In the genomic region with DNA sequence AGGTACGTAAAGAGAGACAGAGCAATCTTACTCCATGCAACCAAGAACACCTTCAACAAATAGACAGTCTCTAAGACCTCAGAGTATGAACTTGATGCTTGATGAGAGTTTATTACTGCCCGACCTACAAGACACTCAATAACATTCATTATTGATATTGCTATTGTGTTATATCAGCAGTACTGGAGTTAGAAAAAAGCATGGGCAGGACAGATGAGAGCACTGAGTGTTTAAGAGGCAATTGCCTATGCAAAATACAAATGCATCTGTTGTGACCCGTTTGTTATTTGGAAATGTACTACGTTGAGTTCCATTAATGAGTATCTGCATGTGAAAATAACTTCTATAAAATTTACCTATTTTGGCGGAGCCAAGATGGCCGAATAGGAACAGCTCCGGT, we compare ENCODE assay signal across 1 cellular context.
TF ChIP-seq lines count a peak whose summit lies in the region.

No MANE protein-coding gene starts in this region.

TF ChIP-seq in H1, 55 proteins besides CTCF, POLR2A, EP300 and RAD21:
- TF ChIP-seq, protein P1, sequence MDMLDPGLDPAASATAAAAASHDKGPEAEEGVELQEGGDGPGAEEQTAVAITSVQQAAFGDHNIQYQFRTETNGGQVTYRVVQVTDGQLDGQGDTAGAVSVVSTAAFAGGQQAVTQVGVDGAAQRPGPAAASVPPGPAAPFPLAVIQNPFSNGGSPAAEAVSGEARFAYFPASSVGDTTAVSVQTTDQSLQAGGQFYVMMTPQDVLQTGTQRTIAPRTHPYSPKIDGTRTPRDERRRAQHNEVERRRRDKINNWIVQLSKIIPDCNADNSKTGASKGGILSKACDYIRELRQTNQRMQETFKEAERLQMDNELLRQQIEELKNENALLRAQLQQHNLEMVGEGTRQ (IDR thresholded peaks at IDR 0.05; ENCODE audit: low read length), result no peak
- TF ChIP-seq, protein P2, sequence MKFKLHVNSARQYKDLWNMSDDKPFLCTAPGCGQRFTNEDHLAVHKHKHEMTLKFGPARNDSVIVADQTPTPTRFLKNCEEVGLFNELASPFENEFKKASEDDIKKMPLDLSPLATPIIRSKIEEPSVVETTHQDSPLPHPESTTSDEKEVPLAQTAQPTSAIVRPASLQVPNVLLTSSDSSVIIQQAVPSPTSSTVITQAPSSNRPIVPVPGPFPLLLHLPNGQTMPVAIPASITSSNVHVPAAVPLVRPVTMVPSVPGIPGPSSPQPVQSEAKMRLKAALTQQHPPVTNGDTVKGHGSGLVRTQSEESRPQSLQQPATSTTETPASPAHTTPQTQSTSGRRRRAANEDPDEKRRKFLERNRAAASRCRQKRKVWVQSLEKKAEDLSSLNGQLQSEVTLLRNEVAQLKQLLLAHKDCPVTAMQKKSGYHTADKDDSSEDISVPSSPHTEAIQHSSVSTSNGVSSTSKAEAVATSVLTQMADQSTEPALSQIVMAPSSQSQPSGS (IDR thresholded peaks at IDR 0.05; ENCODE audit: low read length), result no peak
- no peak for TF ChIP-seq HDAC6 (IDR thresholded peaks at IDR 0.05; ENCODE audit: low read depth, low read length)
- no peak for TF ChIP-seq RXRA (IDR thresholded peaks at IDR 0.05; ENCODE audit: insufficient read depth, low read depth, low read length)
- TF ChIP-seq POU5F1 (IDR thresholded peaks at IDR 0.05; ENCODE audit: low read depth, low read length), result no peak
- no peak for TF ChIP-seq CTBP2 (IDR thresholded peaks at IDR 0.05; ENCODE audit: borderline replicate concordance, insufficient read depth, insufficient read length, low read length)
- no peak for TF ChIP-seq RBBP5 (IDR thresholded peaks at IDR 0.05; ENCODE audit: borderline replicate concordance, low read depth, low read length)
- TF ChIP-seq CHD2 (IDR thresholded peaks at IDR 0.05; ENCODE audit: low read length), result no peak
- no peak for TF ChIP-seq NRF1 (IDR thresholded peaks at IDR 0.05; ENCODE audit: low read depth, low read length)
- no peak for TF ChIP-seq SAP30 (IDR thresholded peaks at IDR 0.05; ENCODE audit: insufficient read depth, insufficient replicate concordance, low read length)
- TF ChIP-seq, protein P3, sequence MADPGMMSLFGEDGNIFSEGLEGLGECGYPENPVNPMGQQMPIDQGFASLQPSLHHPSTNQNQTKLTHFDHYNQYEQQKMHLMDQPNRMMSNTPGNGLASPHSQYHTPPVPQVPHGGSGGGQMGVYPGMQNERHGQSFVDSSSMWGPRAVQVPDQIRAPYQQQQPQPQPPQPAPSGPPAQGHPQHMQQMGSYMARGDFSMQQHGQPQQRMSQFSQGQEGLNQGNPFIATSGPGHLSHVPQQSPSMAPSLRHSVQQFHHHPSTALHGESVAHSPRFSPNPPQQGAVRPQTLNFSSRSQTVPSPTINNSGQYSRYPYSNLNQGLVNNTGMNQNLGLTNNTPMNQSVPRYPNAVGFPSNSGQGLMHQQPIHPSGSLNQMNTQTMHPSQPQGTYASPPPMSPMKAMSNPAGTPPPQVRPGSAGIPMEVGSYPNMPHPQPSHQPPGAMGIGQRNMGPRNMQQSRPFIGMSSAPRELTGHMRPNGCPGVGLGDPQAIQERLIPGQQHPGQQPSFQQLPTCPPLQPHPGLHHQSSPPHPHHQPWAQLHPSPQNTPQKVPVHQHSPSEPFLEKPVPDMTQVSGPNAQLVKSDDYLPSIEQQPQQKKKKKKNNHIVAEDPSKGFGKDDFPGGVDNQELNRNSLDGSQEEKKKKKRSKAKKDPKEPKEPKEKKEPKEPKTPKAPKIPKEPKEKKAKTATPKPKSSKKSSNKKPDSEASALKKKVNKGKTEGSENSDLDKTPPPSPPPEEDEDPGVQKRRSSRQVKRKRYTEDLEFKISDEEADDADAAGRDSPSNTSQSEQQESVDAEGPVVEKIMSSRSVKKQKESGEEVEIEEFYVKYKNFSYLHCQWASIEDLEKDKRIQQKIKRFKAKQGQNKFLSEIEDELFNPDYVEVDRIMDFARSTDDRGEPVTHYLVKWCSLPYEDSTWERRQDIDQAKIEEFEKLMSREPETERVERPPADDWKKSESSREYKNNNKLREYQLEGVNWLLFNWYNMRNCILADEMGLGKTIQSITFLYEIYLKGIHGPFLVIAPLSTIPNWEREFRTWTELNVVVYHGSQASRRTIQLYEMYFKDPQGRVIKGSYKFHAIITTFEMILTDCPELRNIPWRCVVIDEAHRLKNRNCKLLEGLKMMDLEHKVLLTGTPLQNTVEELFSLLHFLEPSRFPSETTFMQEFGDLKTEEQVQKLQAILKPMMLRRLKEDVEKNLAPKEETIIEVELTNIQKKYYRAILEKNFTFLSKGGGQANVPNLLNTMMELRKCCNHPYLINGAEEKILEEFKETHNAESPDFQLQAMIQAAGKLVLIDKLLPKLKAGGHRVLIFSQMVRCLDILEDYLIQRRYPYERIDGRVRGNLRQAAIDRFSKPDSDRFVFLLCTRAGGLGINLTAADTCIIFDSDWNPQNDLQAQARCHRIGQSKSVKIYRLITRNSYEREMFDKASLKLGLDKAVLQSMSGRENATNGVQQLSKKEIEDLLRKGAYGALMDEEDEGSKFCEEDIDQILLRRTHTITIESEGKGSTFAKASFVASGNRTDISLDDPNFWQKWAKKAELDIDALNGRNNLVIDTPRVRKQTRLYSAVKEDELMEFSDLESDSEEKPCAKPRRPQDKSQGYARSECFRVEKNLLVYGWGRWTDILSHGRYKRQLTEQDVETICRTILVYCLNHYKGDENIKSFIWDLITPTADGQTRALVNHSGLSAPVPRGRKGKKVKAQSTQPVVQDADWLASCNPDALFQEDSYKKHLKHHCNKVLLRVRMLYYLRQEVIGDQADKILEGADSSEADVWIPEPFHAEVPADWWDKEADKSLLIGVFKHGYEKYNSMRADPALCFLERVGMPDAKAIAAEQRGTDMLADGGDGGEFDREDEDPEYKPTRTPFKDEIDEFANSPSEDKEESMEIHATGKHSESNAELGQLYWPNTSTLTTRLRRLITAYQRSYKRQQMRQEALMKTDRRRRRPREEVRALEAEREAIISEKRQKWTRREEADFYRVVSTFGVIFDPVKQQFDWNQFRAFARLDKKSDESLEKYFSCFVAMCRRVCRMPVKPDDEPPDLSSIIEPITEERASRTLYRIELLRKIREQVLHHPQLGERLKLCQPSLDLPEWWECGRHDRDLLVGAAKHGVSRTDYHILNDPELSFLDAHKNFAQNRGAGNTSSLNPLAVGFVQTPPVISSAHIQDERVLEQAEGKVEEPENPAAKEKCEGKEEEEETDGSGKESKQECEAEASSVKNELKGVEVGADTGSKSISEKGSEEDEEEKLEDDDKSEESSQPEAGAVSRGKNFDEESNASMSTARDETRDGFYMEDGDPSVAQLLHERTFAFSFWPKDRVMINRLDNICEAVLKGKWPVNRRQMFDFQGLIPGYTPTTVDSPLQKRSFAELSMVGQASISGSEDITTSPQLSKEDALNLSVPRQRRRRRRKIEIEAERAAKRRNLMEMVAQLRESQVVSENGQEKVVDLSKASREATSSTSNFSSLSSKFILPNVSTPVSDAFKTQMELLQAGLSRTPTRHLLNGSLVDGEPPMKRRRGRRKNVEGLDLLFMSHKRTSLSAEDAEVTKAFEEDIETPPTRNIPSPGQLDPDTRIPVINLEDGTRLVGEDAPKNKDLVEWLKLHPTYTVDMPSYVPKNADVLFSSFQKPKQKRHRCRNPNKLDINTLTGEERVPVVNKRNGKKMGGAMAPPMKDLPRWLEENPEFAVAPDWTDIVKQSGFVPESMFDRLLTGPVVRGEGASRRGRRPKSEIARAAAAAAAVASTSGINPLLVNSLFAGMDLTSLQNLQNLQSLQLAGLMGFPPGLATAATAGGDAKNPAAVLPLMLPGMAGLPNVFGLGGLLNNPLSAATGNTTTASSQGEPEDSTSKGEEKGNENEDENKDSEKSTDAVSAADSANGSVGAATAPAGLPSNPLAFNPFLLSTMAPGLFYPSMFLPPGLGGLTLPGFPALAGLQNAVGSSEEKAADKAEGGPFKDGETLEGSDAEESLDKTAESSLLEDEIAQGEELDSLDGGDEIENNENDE (IDR thresholded peaks at IDR 0.05; ENCODE audit: insufficient replicate concordance, low read length), result no peak
- no peak for TF ChIP-seq CEBPB (IDR thresholded peaks at IDR 0.05; ENCODE audit: low read depth, low read length)
- TF ChIP-seq JUND (IDR thresholded peaks at IDR 0.05; ENCODE audit: low read length), result no peak
- TF ChIP-seq BACH1 (IDR thresholded peaks at IDR 0.05; ENCODE audit: low read length), result no peak
- no peak for TF ChIP-seq CBX8 (IDR thresholded peaks at IDR 0.05; ENCODE audit: borderline replicate concordance, low read depth, low read length)
